1 cellular context compared by ENCODE assay signal in genomic region chr5:1565737-1566734, GRCh38.
TF ChIP-seq lines count a peak whose summit lies in the region.

No MANE protein-coding gene starts in this region.

TF ChIP-seq in WTC11, 78 proteins besides CTCF, POLR2A, EP300 and RAD21 (continued from another document):
- no peak for TF ChIP-seq ZSCAN18 (CRISPR knock-in tag; IDR thresholded peaks at IDR 0.05)
TF ChIP-seq in WTC11: peak in this region for 0.
